In genomic region chr4:22508376-22508775, GRCh38 we compare ENCODE assay signal across 18 cellular contexts. TPM values are rescaled to one million over a fixed set of nuclear protein-coding genes. Genes with fewer than 3 reads are reported as not detected.
DNase-seq lines count a peak whose midpoint lies in the region; ATAC-seq and TF ChIP-seq lines count a peak whose summit lies in the region.
"Had no signal": no experiment of that assay in that cellular context is flagged by ENCODE, and none has a peak within 500 bp of the region (broad histone marks: within the 10 kb centered on the region; RNA-seq: fewer than 3 reads in every experiment).

No MANE protein-coding gene starts in this region.

- H3K36me3 ChIP-seq in breast epithelium (no peaks in the 10 kb centered on the region), adipocyte (ENCODE audit: control insufficient read depth, insufficient read depth, low read length, severe bottlenecking) (no peaks in the 10 kb centered on the region), psoas muscle (ENCODE audit: insufficient read depth in 1 of 2, low read depth in 1 of 2) (no peaks in the 10 kb centered on the region), heart right ventricle (no peaks in the 10 kb centered on the region)

- WGBS in psoas muscle, 3 donors: 30 to 43% (median 31%) methylated on average over 3 of the region's 3 CpGs
- 76 to 81% methylated on average over 3 of the region's 3 CpGs for WGBS in heart right ventricle, 2 donors

- TF ChIP-seq CTCF in MCF 10A (IDR thresholded peaks at IDR 0.05; ENCODE audit: unreplicated experiment): no peak
- no peak for TF ChIP-seq CTCF in breast epithelium (IDR thresholded peaks at IDR 0.05)
- no peak for TF ChIP-seq CTCF in psoas muscle (IDR thresholded peaks at IDR 0.05)
- no peak for TF ChIP-seq CTCF in heart right ventricle (IDR thresholded peaks at IDR 0.05)

- TF ChIP-seq POLR2A in breast epithelium (IDR thresholded peaks at IDR 0.05): no peak

- H3K4me1 ChIP-seq in breast epithelium (no peaks in the 10 kb centered on the region), adipocyte (ENCODE audit: control insufficient read depth, insufficient read depth, low read length) (peaks cover under 1% of the 10 kb centered on the region), psoas muscle (peaks cover 58% of the 10 kb centered on the region), heart right ventricle (peaks cover 0 to 27% (median 5%) of the 10 kb centered on the region in 9 donors)

- H3K27me3 ChIP-seq in breast epithelium (no peaks in the 10 kb centered on the region), adipocyte (replicated peaks; ENCODE audit: control insufficient read depth, insufficient read depth, low read length) (no peaks in the 10 kb centered on the region), psoas muscle (ENCODE audit: insufficient read depth in 3 of 3, low read length in 2 of 3) (no peaks in the 10 kb centered on the region), heart right ventricle (no peaks in the 10 kb centered on the region)

- H3K4me3 ChIP-seq in breast epithelium: no peak overlapping the region
- H3K4me3 ChIP-seq in adipocyte (ENCODE audit: low read length): no peak overlapping the region
- H3K4me3 ChIP-seq in psoas muscle: no peak overlapping the region
- H3K4me3 ChIP-seq in heart right ventricle: no peak overlapping the region
- H3K4me3 ChIP-seq: GM12878, K562 had no signal

- H3K27ac ChIP-seq in breast epithelium: no peak overlapping the region
- H3K27ac ChIP-seq in psoas muscle: peak overlapping the region; percentile 67
- H3K27ac ChIP-seq in heart right ventricle: no peak overlapping the region
- H3K27ac ChIP-seq: 22Rv1 had no signal

- H3K4me1 Mint-ChIP-seq in MCF 10A (ENCODE audit: insufficient read depth, unreplicated experiment): peaks cover 46% of the 10 kb centered on the region

- BruUV-seq in MCF 10A (replicated peaks; lab: Mats Ljungman, UMichigan): no TSS peak

- ATAC-seq in psoas muscle: no peak
- ATAC-seq in heart right ventricle: no peak
- ATAC-seq: K562, Right ventricle myocardium inferior had no signal

- no peaks in the 10 kb centered on the region for H3K27me3 Mint-ChIP-seq in MCF 10A (ENCODE audit: insufficient read depth, unreplicated experiment)

- H3K27ac Mint-ChIP-seq in MCF 10A (ENCODE audit: low read depth, unreplicated experiment): no peak overlapping the region

- DNase-seq in MCF 10A (ENCODE audit: unreplicated experiment): peak; percentile 7
- no peak for DNase-seq in breast epithelium (ENCODE audit: low spot score in 2 of 2)
- peak; percentile 20 for DNase-seq in adipocyte (ENCODE audit: low read depth)
- DNase-seq in iris pigment epithelial cell (ENCODE audit: low read depth): peak; percentile 86
- DNase-seq in psoas muscle: no peak
- no peak for DNase-seq in stimulated activated CD4-positive, alpha-beta T cell treated with anti-CD3 and anti-CD28 coated beads, Interleukin-2, amount 100 ng/mL, for 48 hours
- no peak for DNase-seq in heart right ventricle
- no peak for DNase-seq in GM03348 (ENCODE audit: low spot score)
- DNase-seq: DMS 273 treated with DMSO at 0.1 percent for 48 hours, GF-D8, HCEC 1CT, NCI-H1436, NCI-H2029, NCI-H2171 had no signal

- no peaks in the 10 kb centered on the region for H3K9me3 Mint-ChIP-seq in MCF 10A (ENCODE audit: unreplicated experiment)

- POLR2A ChIA-PET in MCF 10A (lab: Yijun Ruan, JAX): interaction anchor here (0.6 to 6.4 kb wide), 3 partner anchors 24 to 34 kb away, joined by 3 to 37 read pairs (median 15); no protein-coding TSS in a partner anchor

- intact Hi-C loops in MCF 10A (cut with micrococcal nuclease) (no loop called here), breast epithelium (cut with DNase I; ENCODE audit: low total_unique reads) (no loop called here), psoas muscle (cut with DNase I) (no loop called here), heart right ventricle (cut with DNase I) (no loop called here)

- H3K9me3 ChIP-seq in breast epithelium: no peaks in the 10 kb centered on the region
- H3K9me3 ChIP-seq in adipocyte (ENCODE audit: control insufficient read depth, low read length): no peaks in the 10 kb centered on the region
- H3K9me3 ChIP-seq in psoas muscle: no peaks in the 10 kb centered on the region
- no peaks in the 10 kb centered on the region for H3K9me3 ChIP-seq in heart right ventricle

- no peak overlapping the region for H3K4me3 Mint-ChIP-seq in MCF 10A (ENCODE audit: unreplicated experiment)

- no peak overlapping the region for H3K9ac ChIP-seq in adipocyte (ENCODE audit: low read length)

- peaks cover 9% of the 10 kb centered on the region for H3K36me3 Mint-ChIP-seq in MCF 10A (ENCODE audit: insufficient read depth, unreplicated experiment)

- CTCF ChIA-PET in MCF 10A (lab: Yijun Ruan, JAX): interaction anchor here (1.6 kb wide), 1 partner anchor 31 kb away, joined by 6 read pairs; no protein-coding TSS in a partner anchor

RNA-seq across cellular contexts. Expression of gene ADGRA3, which starts 7.5 kb away (rescaled TPM):
- total RNA-seq in MCF 10A (2022) (25.2 and 27.3 TPM in 2 replicates), breast epithelium (10 to 100 TPM; 34.6 to 74.8 (median 45.9) TPM), psoas muscle (10 to 100 TPM; 19.0 to 32.1 (median 23.2) TPM), heart right ventricle (10 to 100 TPM; 17.2 to 29.5 (median 21.0) TPM)
- polyA plus RNA-seq in psoas muscle (10 to 100 TPM in 2 of 3 donors, 1 to 10 TPM in 1; 7.4 to 17.5 (median 16.9) TPM), heart right ventricle (10 to 100 TPM in 1 of 2 donors, 1 to 10 TPM in 1; 4.9 to 18.2 TPM)

Comparison
In these comparisons a context has a peak if more than half of its experiments do, and no peak if none do; other contexts are left out.
1. DNase-seq: peak in MCF 10A (single experiment), adipocyte (single experiment) and iris pigment epithelial cell (single experiment); none in breast epithelium (0 of 2), psoas muscle (0 of 2), stimulated activated CD4-positive, alpha-beta T cell treated with anti-CD3 and anti-CD28 coated beads, Interleukin-2, amount 100 ng/mL, for 48 hours (0 of 2), heart right ventricle (0 of 2) and GM03348 (single experiment).